Comparison of ENCODE assay signal across 8 cellular contexts in genomic region chr7:4744391-4745264, GRCh38. TPM values are rescaled to one million over a fixed set of nuclear protein-coding genes. Genes with fewer than 3 reads are reported as not detected.
DNase-seq lines count a peak whose midpoint lies in the region; ATAC-seq and TF ChIP-seq lines count a peak whose summit lies in the region.

No MANE protein-coding gene starts in this region.

- H3K27ac ChIP-seq in DND-41 (ENCODE audit: low read length) (peak overlapping the region; percentile 89), KOPT-K1 (ENCODE audit: low read depth, low read length, poor library complexity, severe bottlenecking) (peak overlapping the region; percentile 78), testis (peak overlapping the region; percentile 72 to 89)

- peaks cover 39% of the 10 kb centered on the region for H4K20me1 ChIP-seq in DND-41 (ENCODE audit: insufficient read depth, low read length)

- peaks cover 54% of the 10 kb centered on the region for H3K4me1 ChIP-seq in DND-41 (ENCODE audit: insufficient read depth, low read length)
- peaks cover 39% of the 10 kb centered on the region for H3K4me1 ChIP-seq in testis

- H3K79me2 ChIP-seq in DND-41 (ENCODE audit: insufficient read depth, low read length): peaks cover 68% of the 10 kb centered on the region

- H3K9me3 ChIP-seq in DND-41 (ENCODE audit: insufficient read depth, low read length, severe bottlenecking) (no peaks in the 10 kb centered on the region), KOPT-K1 (ENCODE audit: insufficient read depth, low read length, poor library complexity, severe bottlenecking) (no peaks in the 10 kb centered on the region), testis (no peaks in the 10 kb centered on the region)

- ATAC-seq in DND-41 (ENCODE audit: insufficient read depth, low read depth): peak; percentile 81
- ATAC-seq in GM21825 (IDR thresholded peaks at IDR 0.05; ENCODE audit: unreplicated experiment): peak; percentile 62

- no peak for TF ChIP-seq POLR2A in testis (IDR thresholded peaks at IDR 0.05)

- peak overlapping the region; percentile 21 for H2AFZ ChIP-seq in DND-41 (ENCODE audit: low read depth, low read length)

- DNase-seq in DND-41 (peak; percentile 85), SHP77 treated with DMSO at 0.1 percent for 48 hours (lab: John Stamatoyannopoulos, UW) (peak; percentile 94), globus pallidus (ENCODE audit: low spot score) (peak; percentile 94), nucleus accumbens (lab: John Stamatoyannopoulos, UW) (peak in 55 of 56 donors; percentile 47 to 98 (median 88)), testis (peak; percentile 98)
- DNase-seq in activated naive CD4-positive, alpha-beta T cell treated with anti-CD3 and anti-CD28 coated beads, Interleukin-2, amount 50 U/mL, for 16 hours: peak; percentile 69

- intact Hi-C loops in testis (cut with DNase I; ENCODE audit: low total_unique reads): loop anchor here (10.0 kb wide), 1 partner anchor 60 kb away; the partner anchor contains the start of gene FOXK1

- no peaks in the 10 kb centered on the region for H3K27me3 ChIP-seq in DND-41 (ENCODE audit: insufficient read depth, low read length, poor library complexity)
- H3K27me3 ChIP-seq in testis: no peaks in the 10 kb centered on the region

- TF ChIP-seq CTCF in DND-41 (IDR thresholded peaks at IDR 0.05; ENCODE audit: borderline replicate concordance, extremely low read depth, low read length, poor library complexity, severe bottlenecking) (peak; percentile 29), testis (IDR thresholded peaks at IDR 0.05) (no peak)

- 28 to 34% methylated on average over 24 to 31 of the region's 31 CpGs for WGBS in testis, 2 donors

- peak overlapping the region; percentile 60 for H3K9ac ChIP-seq in DND-41 (ENCODE audit: low read depth, low read length)

- peak overlapping the region; percentile 77 for H3K4me2 ChIP-seq in DND-41 (ENCODE audit: insufficient read depth, low read length)

- H3K36me3 ChIP-seq in DND-41 (ENCODE audit: insufficient read depth, low read length): peaks cover 55% of the 10 kb centered on the region
- peaks cover 59% of the 10 kb centered on the region for H3K36me3 ChIP-seq in KOPT-K1 (ENCODE audit: insufficient read depth, low read length)
- no peaks in the 10 kb centered on the region for H3K36me3 ChIP-seq in testis (ENCODE audit: low read depth, missing control alignments)

- H3K4me3 ChIP-seq in DND-41 (ENCODE audit: low read depth in 1 of 2, low read length in 2 of 2): peak overlapping the region in 1 of 2 experiments; percentile 55; a peak in 3 of 4 replicates
- H3K4me3 ChIP-seq in testis: no peak overlapping the region

RNA-seq across cellular contexts. Expression of gene AP5Z1, which starts 30.8 kb away (rescaled TPM):
- 10 to 100 TPM; 47.6 to 59.1 TPM for total RNA-seq in testis
- 30.0 TPM for polyA plus RNA-seq in testis (ENCODE audit: insufficient read depth, low read depth, low replicate concordance)
